ENCODE assay signal across 13 cellular contexts in genomic region chr12:7542813-7543212, GRCh38. TPM values are rescaled to one million over a fixed set of nuclear protein-coding genes. Genes with fewer than 3 reads are reported as not detected.
DNase-seq lines count a peak whose midpoint lies in the region; ATAC-seq and TF ChIP-seq lines count a peak whose summit lies in the region.
"Had no signal": no experiment of that assay in that cellular context is flagged by ENCODE, and none has a peak within 500 bp of the region (broad histone marks: within the 10 kb centered on the region; RNA-seq: fewer than 3 reads in every experiment).

No MANE protein-coding gene starts in this region.

- peaks cover 14% of the 10 kb centered on the region for H3K27me3 Mint-ChIP-seq in HFFc6 (ENCODE audit: insufficient read depth)
- peaks cover 23% of the 10 kb centered on the region for H3K27me3 Mint-ChIP-seq in activated T-cell treated with anti-CD3 and anti-CD28 coated beads, Interleukin-2, amount 50 U/mL, for 72 hours (ENCODE audit: low read depth)

- in situ Hi-C loops in astrocyte of the spinal cord (cut with HindIII; ENCODE audit: low sequenced_read_pairs), result no loop called here

- H3K36me3 Mint-ChIP-seq in HFFc6 (ENCODE audit: low read depth), result no peaks in the 10 kb centered on the region
- peaks cover 0 to 2% of the 10 kb centered on the region in 2 donors for H3K36me3 Mint-ChIP-seq in activated T-cell treated with anti-CD3 and anti-CD28 coated beads, Interleukin-2, amount 50 U/mL, for 72 hours (ENCODE audit: insufficient read depth in 2 of 2)

- DNase-seq in HFFc6 (peak; percentile 26), astrocyte of the spinal cord (ENCODE audit: low read depth, low spot score) (peak; percentile 7), iris pigment epithelial cell (ENCODE audit: low read depth) (peak; percentile 46), superior temporal gyrus (ENCODE audit: extremely low spot score) (peak; percentile 18), cerebellum (ENCODE audit: low spot score) (no peak)
- no peak for DNase-seq in activated T-cell treated with anti-CD3 and anti-CD28 coated beads, Interleukin-2, amount 50 U/mL, for 72 hours
- DNase-seq in activated CD4-positive, alpha-beta T cell treated with anti-CD3 and anti-CD28 coated beads for 48 hours, result no peak
- DNase-seq: activated CD4-positive, alpha-beta T cell treated with anti-CD3 and anti-CD28 coated beads, Interleukin-2, amount 10 ng/mL, durations not matched to agents 7 days and 5 days; activated gamma-delta T cell treated with Interleukin-2 at 50 U/mL for 16 hours; glutamatergic neuron; NCI-H510A treated with DMSO at 0.1 percent for 48 hours; SK-N-SH had no signal

- H3K4me3 Mint-ChIP-seq in HFFc6, result no peak overlapping the region
- no peak overlapping the region for H3K4me3 Mint-ChIP-seq in activated T-cell treated with anti-CD3 and anti-CD28 coated beads, Interleukin-2, amount 50 U/mL, for 72 hours
- H3K4me3 Mint-ChIP-seq: activated CD4-positive, alpha-beta T cell treated with anti-CD3 and anti-CD28 coated beads, Interleukin-2, amount 10 ng/mL, durations not matched to agents 7 days and 5 days had no signal

- no peak overlapping the region for H3K27ac Mint-ChIP-seq in HFFc6
- H3K27ac Mint-ChIP-seq in activated T-cell treated with anti-CD3 and anti-CD28 coated beads, Interleukin-2, amount 50 U/mL, for 72 hours, result no peak overlapping the region
- H3K27ac Mint-ChIP-seq: activated CD4-positive, alpha-beta T cell treated with anti-CD3 and anti-CD28 coated beads, Interleukin-2, amount 10 ng/mL, durations not matched to agents 7 days and 5 days had no signal

- TF ChIP-seq CTCF in HFFc6 (IDR thresholded peaks at IDR 0.05) (no peak), astrocyte of the spinal cord (IDR thresholded peaks at IDR 0.05; ENCODE audit: low read depth, low read length) (no peak)

- H3K4me3 ChIP-seq in astrocyte of the spinal cord (ENCODE audit: low read depth, low read length), result no peak overlapping the region

- no peak for ATAC-seq in activated T-cell treated with anti-CD3 and anti-CD28 coated beads, Interleukin-2, amount 50 U/mL, for 72 hours (replicated peaks in 1 of 2)

- H3K4me1 Mint-ChIP-seq in HFFc6 (ENCODE audit: low read depth), result peaks cover 13% of the 10 kb centered on the region
- H3K4me1 Mint-ChIP-seq in activated T-cell treated with anti-CD3 and anti-CD28 coated beads, Interleukin-2, amount 50 U/mL, for 72 hours (ENCODE audit: low read depth), result no peaks in the 10 kb centered on the region
- H3K4me1 Mint-ChIP-seq: activated CD4-positive, alpha-beta T cell treated with anti-CD3 and anti-CD28 coated beads, Interleukin-2, amount 10 ng/mL, durations not matched to agents 7 days and 5 days had no signal

- no peaks in the 10 kb centered on the region for H3K9me3 Mint-ChIP-seq in HFFc6
- peaks cover 2 to 4% of the 10 kb centered on the region in 2 donors for H3K9me3 Mint-ChIP-seq in activated T-cell treated with anti-CD3 and anti-CD28 coated beads, Interleukin-2, amount 50 U/mL, for 72 hours
- H3K9me3 Mint-ChIP-seq: activated CD4-positive, alpha-beta T cell treated with anti-CD3 and anti-CD28 coated beads, Interleukin-2, amount 10 ng/mL, durations not matched to agents 7 days and 5 days had no signal

RNA-seq across cellular contexts. Expression of gene CD163, which starts 39.2 kb away (rescaled TPM):
- total RNA-seq in HFFc6 (2021; fragmentation: NEBNext Ultra II Directional; extraction: Animal tissue kit (Norgen Biotek cat#: 25700)), result under 1 TPM in 1 of 6 experiments, not detected in 5; 0.07 TPM
- 2.9 TPM for total RNA-seq in cerebellum
- total RNA-seq in activated T-cell treated with anti-CD3 and anti-CD28 coated beads, Interleukin-2, amount 50 U/mL, for 72 hours, result not detected
- total RNA-seq: activated CD4-positive, alpha-beta T cell treated with anti-CD3 and anti-CD28 coated beads, Interleukin-2, amount 10 ng/mL, durations not matched to agents 7 days and 5 days; M059J had no signal

Comparison
In these comparisons a context has a peak if more than half of its experiments do, and no peak if none do; other contexts are left out.
1. DNase-seq: peak in HFFc6 (single experiment), astrocyte of the spinal cord (single experiment), iris pigment epithelial cell (single experiment) and superior temporal gyrus (single experiment); none in cerebellum (single experiment), activated T-cell treated with anti-CD3 and anti-CD28 coated beads, Interleukin-2, amount 50 U/mL, for 72 hours (0 of 2) and activated CD4-positive, alpha-beta T cell treated with anti-CD3 and anti-CD28 coated beads for 48 hours (single experiment).